In genomic region chr16:78878570-78878969, GRCh38 we compare ENCODE assay signal across 8 cellular contexts.
"Had no signal": no experiment of that assay in that cellular context is flagged by ENCODE, and none has a peak within 500 bp of the region (broad histone marks: within the 10 kb centered on the region; RNA-seq: fewer than 3 reads in every experiment).

No MANE protein-coding gene starts in this region.

- H3K4me1 ChIP-seq: HAP-1 had no signal

- H3K4me3 ChIP-seq: GM23248, GM23338, HAP-1 had no signal

- DNase-seq: GM23248, GOT3, HCEC 1CT, HFFc6 had no signal

- H3K27ac ChIP-seq: GM23248 had no signal

- H3K36me3 ChIP-seq: HAP-1 had no signal

- H2AFZ ChIP-seq: GM23248, GM23338 had no signal

- H3K4me2 ChIP-seq: GM23338 had no signal

- H3K9ac ChIP-seq: GM23248 had no signal

- H3K27ac Mint-ChIP-seq: GM23338, HFFc6 had no signal

- H3K9me3 ChIP-seq: HAP-1 had no signal

- FAIRE-seq: H1, H54 had no signal

- H3K4me3 Mint-ChIP-seq: GM23338, HFFc6 had no signal

- H3K9me3 Mint-ChIP-seq: GM23338 had no signal
